19 cellular contexts compared by ENCODE assay signal in the genomic region with DNA sequence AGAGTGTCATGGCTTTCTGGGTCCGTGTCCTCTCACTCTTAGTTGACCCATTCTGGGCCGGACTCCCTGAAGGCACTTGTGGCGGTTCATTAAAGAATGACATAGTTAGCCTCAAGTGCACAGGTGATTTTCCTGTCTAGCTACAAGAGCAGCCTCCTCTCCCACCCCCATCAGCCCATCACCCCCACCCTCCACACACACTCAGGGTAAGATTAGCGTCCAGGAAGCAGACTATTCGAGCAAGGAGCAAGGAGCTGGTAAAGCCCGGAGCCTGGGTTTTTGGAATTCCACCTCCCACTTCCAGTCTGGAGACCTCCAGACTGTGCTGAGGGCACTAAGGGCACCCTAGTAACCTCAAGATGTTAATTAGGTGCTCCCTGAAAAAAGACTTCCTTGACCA. TPM values are rescaled to one million over a fixed set of nuclear protein-coding genes. Genes with fewer than 3 reads are reported as not detected.
DNase-seq lines count a peak whose midpoint lies in the region; ATAC-seq and TF ChIP-seq lines count a peak whose summit lies in the region.
"Had no signal": no experiment of that assay in that cellular context is flagged by ENCODE, and none has a peak within 500 bp of the region (broad histone marks: within the 10 kb centered on the region; RNA-seq: fewer than 3 reads in every experiment).

No MANE protein-coding gene starts in this region.

- H3K27me3 ChIP-seq in right cardiac atrium (ENCODE audit: control insufficient read depth, insufficient read depth), result no peaks in the 10 kb centered on the region
- H3K27me3 ChIP-seq: MG63 had no signal

- 59% methylated on average over 6 of the region's 6 CpGs for WGBS in right cardiac atrium

- H3K36me3 Mint-ChIP-seq in T-cell, result peaks cover 55% of the 10 kb centered on the region

- peaks cover 15 to 16% (median 16%) of the 10 kb centered on the region in 3 donors for H3K4me1 Mint-ChIP-seq in T-cell

- H3K27ac ChIP-seq in C4-2B, result peak overlapping the region; percentile 79
- H3K27ac ChIP-seq in right cardiac atrium (ENCODE audit: low read length), result peak overlapping the region; percentile 30
- H3K27ac ChIP-seq in skin epidermis, result peak overlapping the region in 11 of 21 experiments; percentile 13 to 80 (median 28)

- H3K4me3 ChIP-seq in right cardiac atrium (ENCODE audit: low read length), result no peak overlapping the region
- no peak overlapping the region for H3K4me3 ChIP-seq in skin epidermis
- H3K4me3 ChIP-seq: MG63 had no signal

- H3K4me1 ChIP-seq in right cardiac atrium (ENCODE audit: control insufficient read depth, insufficient read depth, low read length), result peaks cover 17% of the 10 kb centered on the region

- no peak for TF ChIP-seq CTCF in C4-2B (conservative IDR thresholded peaks at IDR 0.05)

- intact Hi-C loops in right cardiac atrium (cut with DNase I), result loop anchor here (5.0 to 10.0 kb wide), 3 partner anchors 45 to 60 kb away; no protein-coding TSS in a partner anchor

- H3K27me3 Mint-ChIP-seq in T-cell, result no peaks in the 10 kb centered on the region
- H3K27me3 Mint-ChIP-seq: activated CD4-positive, alpha-beta T cell treated with anti-CD3 and anti-CD28 coated beads for 36 hours; activated naive CD4-positive, alpha-beta T cell treated with anti-CD3 and anti-CD28 coated beads, Interleukin-2, amount 10 ng/mL, durations not matched to agents 7 days and 5 days; brain; stimulated activated naive B cell treated with anti-CD40 and anti-IgM and Interleukin-4, amounts not matched to agents 10 μg/mL and 1 μg/mL and 100 μg/mL, for 72 hours had no signal

- no peaks in the 10 kb centered on the region for H3K9me3 Mint-ChIP-seq in T-cell
- H3K9me3 Mint-ChIP-seq: activated naive CD4-positive, alpha-beta T cell treated with anti-CD3 and anti-CD28 coated beads, Interleukin-2, amount 10 ng/mL, durations not matched to agents 7 days and 5 days; brain; immature natural killer cell; neural crest cell; stimulated activated naive B cell treated with anti-CD40 and anti-IgM and Interleukin-4, amounts not matched to agents 10 μg/mL and 1 μg/mL and 100 μg/mL, for 72 hours had no signal

- H3K4me3 Mint-ChIP-seq in T-cell, result no peak overlapping the region
- H3K4me3 Mint-ChIP-seq: activated CD4-positive, alpha-beta T cell treated with anti-CD3 and anti-CD28 coated beads for 36 hours; activated naive CD4-positive, alpha-beta T cell treated with anti-CD3 and anti-CD28 coated beads, Interleukin-2, amount 10 ng/mL, durations not matched to agents 7 days and 5 days; brain; immature natural killer cell; neural crest cell; stimulated activated naive B cell treated with anti-CD40 and anti-IgM and Interleukin-4, amounts not matched to agents 10 μg/mL and 1 μg/mL and 100 μg/mL, for 72 hours had no signal

- POLR2A ChIA-PET in T-cell (lab: Charles Lee), result no interaction called here

- peak overlapping the region; percentile 36 to 58 for H3K27ac Mint-ChIP-seq in T-cell
- H3K27ac Mint-ChIP-seq: activated CD4-positive, alpha-beta T cell treated with anti-CD3 and anti-CD28 coated beads for 36 hours had no signal

- ATAC-seq in T-cell (replicated peaks in 1 of 4) (no peak), right cardiac atrium (peak in 1 of 2 donors; percentile 3)
- ATAC-seq: activated CD4-positive, alpha-beta T cell treated with anti-CD3 and anti-CD28 coated beads for 36 hours; Panc1; stimulated activated naive B cell treated with anti-CD40 and anti-IgM and Interleukin-4, amounts not matched to agents 10 μg/mL and 1 μg/mL and 100 μg/mL, for 72 hours had no signal

- CTCF ChIA-PET in T-cell (lab: Charles Lee), result no interaction called here

- no peaks in the 10 kb centered on the region for H3K9me3 ChIP-seq in right cardiac atrium (ENCODE audit: control insufficient read depth, low read length)
- H3K9me3 ChIP-seq: MG63 had no signal

- DNase-seq in T-cell, result no peak
- no peak for DNase-seq in right cardiac atrium
- no peak for DNase-seq in anterior cingulate cortex (lab: John Stamatoyannopoulos, UW)
- DNase-seq in HuH-7 (ENCODE audit: low spot score), result no peak
- no peak for DNase-seq in NCI-H1092 (lab: John Stamatoyannopoulos, UW)
- DNase-seq in activated CD4-positive, alpha-beta T cell treated with anti-CD3 and anti-CD28 coated beads, Interleukin-2, amount 50 U/mL, for 1 hour, result no peak
- DNase-seq: activated CD4-positive, alpha-beta T cell treated with anti-CD3 and anti-CD28 coated beads for 36 hours; activated CD8-positive, alpha-beta memory T cell treated with anti-CD3 and anti-CD28 coated beads, Interleukin-2, amount 50 U/mL, for 48 hours; activated naive CD4-positive, alpha-beta T cell treated with anti-CD3 and anti-CD28 coated beads, Interleukin-2, amount 10 ng/mL, durations not matched to agents 7 days and 5 days; head of caudate nucleus; immature natural killer cell; MG63; NCI-H146; stimulated activated naive B cell treated with anti-CD40 and anti-IgM and Interleukin-4, amounts not matched to agents 10 μg/mL and 1 μg/mL and 100 μg/mL, for 72 hours had no signal

RNA-seq across cellular contexts. Expression of a gene that starts 39.5 kb away (rescaled TPM):
- total RNA-seq in T-cell, result not detected
- under 1 TPM; 0.26 to 0.53 (median 0.37) TPM for total RNA-seq in right cardiac atrium
- 0.27 TPM for polyA plus RNA-seq in right cardiac atrium
- total RNA-seq: activated CD4-positive, alpha-beta T cell treated with anti-CD3 and anti-CD28 coated beads for 36 hours; neural crest cell had no signal

Comparison
In these comparisons a context has a peak if more than half of its experiments do, and no peak if none do; other contexts are left out.
1. H3K27ac ChIP-seq: peak in every context shown above with its lines; median percentile 79 in C4-2B; 30 in right cardiac atrium; 28 in skin epidermis.